In genomic region chr2:113178891-113179290, GRCh38 we compare ENCODE assay signal across 15 cellular contexts. TPM values are rescaled to one million over a fixed set of nuclear protein-coding genes. Genes with fewer than 3 reads are reported as not detected.
DNase-seq lines count a peak whose midpoint lies in the region; ATAC-seq lines count a peak whose summit lies in the region.
"Had no signal": no experiment of that assay in that cellular context is flagged by ENCODE, and none has a peak within 500 bp of the region (broad histone marks: within the 10 kb centered on the region; RNA-seq: fewer than 3 reads in every experiment).

No MANE protein-coding gene starts in this region.

- H3K27ac Mint-ChIP-seq in stimulated activated naive CD8-positive, alpha-beta T cell treated with anti-CD3 and anti-CD28 coated beads, Interleukin-15, amount 100 ng/mL, for 72 hours = peak overlapping the region in 1 of 2 donors; percentile 67

- H3K9me3 Mint-ChIP-seq in stimulated activated naive CD8-positive, alpha-beta T cell treated with anti-CD3 and anti-CD28 coated beads, Interleukin-15, amount 100 ng/mL, for 72 hours = no peaks in the 10 kb centered on the region

- peak; percentile 63 for ATAC-seq in stimulated activated naive CD8-positive, alpha-beta T cell treated with anti-CD3 and anti-CD28 coated beads, Interleukin-15, amount 100 ng/mL, for 72 hours
- no peak for ATAC-seq in GM21447 (IDR thresholded peaks at IDR 0.05; ENCODE audit: unreplicated experiment)
- ATAC-seq: A549, HCT116 had no signal

- no peaks in the 10 kb centered on the region for H3K27me3 Mint-ChIP-seq in stimulated activated naive CD8-positive, alpha-beta T cell treated with anti-CD3 and anti-CD28 coated beads, Interleukin-15, amount 100 ng/mL, for 72 hours

- peak; percentile 73 for DNase-seq in activated CD8-positive, alpha-beta memory T cell treated with anti-CD3 and anti-CD28 coated beads for 24 hours
- DNase-seq in activated CD8-positive, alpha-beta memory T cell treated with anti-CD3 and anti-CD28 coated beads, Interleukin-2, amount 50 U/mL, for 48 hours = no peak
- DNase-seq in activated T-cell treated with anti-CD3 and anti-CD28 coated beads, Interleukin-2, amount 50 U/mL, for 48 hours = peak; percentile 71 to 74
- peak; percentile 41 for DNase-seq in mesenteric fat pad (ENCODE audit: low spot score)
- peak; percentile 53 to 73 for DNase-seq in stimulated activated naive CD8-positive, alpha-beta T cell treated with anti-CD3 and anti-CD28 coated beads, Interleukin-15, amount 100 ng/mL, for 72 hours
- DNase-seq in hippocampal formation (lab: John Stamatoyannopoulos, UW) = no peak
- DNase-seq in islet precursor cell = no peak
- DNase-seq: DMS79, head of caudate nucleus, NCI-H1436 had no signal

- H3K4me3 Mint-ChIP-seq in stimulated activated naive CD8-positive, alpha-beta T cell treated with anti-CD3 and anti-CD28 coated beads, Interleukin-15, amount 100 ng/mL, for 72 hours = peak overlapping the region; percentile 48 to 79

- H3K4me1 Mint-ChIP-seq in stimulated activated naive CD8-positive, alpha-beta T cell treated with anti-CD3 and anti-CD28 coated beads, Interleukin-15, amount 100 ng/mL, for 72 hours = peaks cover 80% of the 10 kb centered on the region

RNA-seq across cellular contexts. Expression of gene PSD4, which starts 5.1 kb away (rescaled TPM):
- 13.2 TPM for total RNA-seq in mesenteric fat pad

RNA-seq across cellular contexts. Expression of gene IL1RN, which starts 51.5 kb away (rescaled TPM):
- 8.9 TPM for total RNA-seq in mesenteric fat pad
- total RNA-seq: osteoblast, SK-MEL-5 had no signal

Comparison
In these comparisons a context has a peak if more than half of its experiments do, and no peak if none do; other contexts are left out.
1. DNase-seq: peak in activated CD8-positive, alpha-beta memory T cell treated with anti-CD3 and anti-CD28 coated beads for 24 hours (single experiment), activated T-cell treated with anti-CD3 and anti-CD28 coated beads, Interleukin-2, amount 50 U/mL, for 48 hours (2 of 2), mesenteric fat pad (single experiment) and stimulated activated naive CD8-positive, alpha-beta T cell treated with anti-CD3 and anti-CD28 coated beads, Interleukin-15, amount 100 ng/mL, for 72 hours (2 of 2); none in activated CD8-positive, alpha-beta memory T cell treated with anti-CD3 and anti-CD28 coated beads, Interleukin-2, amount 50 U/mL, for 48 hours (single experiment), hippocampal formation (0 of 2) and islet precursor cell (single experiment).